Comparison of ENCODE assay signal across 8 cellular contexts in genomic region chr10:80205478-80206276, GRCh38. TPM values are rescaled to one million over a fixed set of nuclear protein-coding genes. Genes with fewer than 3 reads are reported as not detected.
A peak's percentile ranks its signal among the peaks of the same experiment; 100 is the strongest.
DNase-seq lines count a peak whose midpoint lies in the region; ATAC-seq lines count a peak whose summit lies in the region.

Gene ANXA11 (minus strand): TSS chr10:80205537. CDS start chr10:80172861, 32,676 bp downstream.

- H3K27ac ChIP-seq in BLaER1 treated with 17β-estradiol and CSF1 and Interleukin-3, amounts not matched to agents 10 nM and 100 nM: peak within 1 kb of the TSS; percentile 91 to 97 (median 95)
- H3K27ac ChIP-seq in effector memory CD4-positive, alpha-beta T cell (ENCODE audit: insufficient read depth, low read length, poor library complexity, severe bottlenecking): peak within 1 kb of the TSS; percentile 90
- H3K27ac ChIP-seq in mesendoderm (ENCODE audit: low read depth, low read length): peak within 1 kb of the TSS; percentile 52

- POLR2A ChIA-PET in activated CD4-positive, alpha-beta memory T cell treated with anti-CD3 and anti-CD28 coated beads, Interleukin-2, amount 10 ng/mL, durations not matched to agents 7 days and 5 days (lab: Charles Lee): interaction anchor here (0.9 to 4.9 kb wide), 9 partner anchors 12 to 62 kb away, joined by 3 to 135 read pairs (median 5); no protein-coding TSS in a partner anchor

- H3K9me3 ChIP-seq in BLaER1 treated with 17β-estradiol and CSF1 and Interleukin-3, amounts not matched to agents 10 nM and 100 nM (replicated peaks in 1 of 11): no peaks in the 10 kb centered on the region
- H3K9me3 ChIP-seq in effector memory CD4-positive, alpha-beta T cell (ENCODE audit: control insufficient read depth, low read length): no peaks in the 10 kb centered on the region

- peak within 1 kb of the TSS; percentile 28 for H2BK120ac ChIP-seq in mesendoderm (ENCODE audit: low read depth, low read length)

- peak within 1 kb of the TSS; percentile 85 to 98 (median 92) for H3K4me3 ChIP-seq in BLaER1 treated with 17β-estradiol and CSF1 and Interleukin-3, amounts not matched to agents 10 nM and 100 nM
- H3K4me3 ChIP-seq in effector memory CD4-positive, alpha-beta T cell (ENCODE audit: insufficient read depth, low read depth, low read length, poor library complexity, severe bottlenecking): peak within 1 kb of the TSS; percentile 82
- H3K4me3 ChIP-seq in mesendoderm (ENCODE audit: low read length): peak within 1 kb of the TSS; percentile 78

- peak within 1 kb of the TSS; percentile 96 for H3K56ac ChIP-seq in mesendoderm (ENCODE audit: low read length)

- H3K27me3 ChIP-seq in BLaER1 treated with 17β-estradiol and CSF1 and Interleukin-3, amounts not matched to agents 10 nM and 100 nM: no peaks in the 10 kb centered on the region
- no peaks in the 10 kb centered on the region for H3K27me3 ChIP-seq in effector memory CD4-positive, alpha-beta T cell (replicated peaks; ENCODE audit: control insufficient read depth, insufficient read depth, low read length, poor library complexity, severe bottlenecking)
- H3K27me3 ChIP-seq in mesendoderm (ENCODE audit: insufficient read depth, low read length, poor library complexity): no peaks in the 10 kb centered on the region

- H3K23ac ChIP-seq in mesendoderm (ENCODE audit: low read length): peak within 1 kb of the TSS; percentile 37

- peak; percentile 89 for ATAC-seq in HG03432 (IDR thresholded peaks at IDR 0.05; ENCODE audit: unreplicated experiment)

- peaks cover 15% of the 10 kb centered on the region for H3K79me1 ChIP-seq in mesendoderm (ENCODE audit: low read length)

- H3K27me3 Mint-ChIP-seq in activated CD4-positive, alpha-beta memory T cell treated with anti-CD3 and anti-CD28 coated beads, Interleukin-2, amount 10 ng/mL, durations not matched to agents 7 days and 5 days: no peaks in the 10 kb centered on the region

- peak within 1 kb of the TSS; percentile 21 for H4K5ac ChIP-seq in mesendoderm (ENCODE audit: low read length)

- CTCF ChIA-PET in activated CD4-positive, alpha-beta memory T cell treated with anti-CD3 and anti-CD28 coated beads, Interleukin-2, amount 10 ng/mL, durations not matched to agents 7 days and 5 days (lab: Charles Lee): interaction anchor here (1.0 kb wide), 2 partner anchors 59 to 61 kb away, joined by 3 read pairs; no protein-coding TSS in a partner anchor

- H3K9me3 Mint-ChIP-seq in activated CD4-positive, alpha-beta memory T cell treated with anti-CD3 and anti-CD28 coated beads, Interleukin-2, amount 10 ng/mL, durations not matched to agents 7 days and 5 days: no peaks in the 10 kb centered on the region

- H2BK5ac ChIP-seq in mesendoderm (ENCODE audit: low read length): peak within 1 kb of the TSS; percentile 51

- no peak within 1 kb of the TSS for H2AK5ac ChIP-seq in mesendoderm (ENCODE audit: low read length)

- H3K4me1 Mint-ChIP-seq in activated CD4-positive, alpha-beta memory T cell treated with anti-CD3 and anti-CD28 coated beads, Interleukin-2, amount 10 ng/mL, durations not matched to agents 7 days and 5 days: peaks cover 43% of the 10 kb centered on the region

- peak within 1 kb of the TSS; percentile 81 for H3K4me3 Mint-ChIP-seq in activated CD4-positive, alpha-beta memory T cell treated with anti-CD3 and anti-CD28 coated beads, Interleukin-2, amount 10 ng/mL, durations not matched to agents 7 days and 5 days

- peaks cover 37 to 42% (median 40%) of the 10 kb centered on the region in 11 experiments for H4K20me1 ChIP-seq in BLaER1 treated with 17β-estradiol and CSF1 and Interleukin-3, amounts not matched to agents 10 nM and 100 nM

- H3K9ac ChIP-seq in BLaER1 treated with 17β-estradiol and CSF1 and Interleukin-3, amounts not matched to agents 10 nM and 100 nM: peak within 1 kb of the TSS; percentile 90 to 98 (median 95)
- peak within 1 kb of the TSS; percentile 93 for H3K9ac ChIP-seq in mesendoderm (ENCODE audit: low read length)

- peak within 1 kb of the TSS; percentile 72 for H3K4ac ChIP-seq in mesendoderm (ENCODE audit: low read depth, low read length)

- H3K4me2 ChIP-seq in BLaER1 treated with 17β-estradiol and CSF1 and Interleukin-3, amounts not matched to agents 10 nM and 100 nM: peak within 1 kb of the TSS; percentile 80 to 98 (median 97)
- peak within 1 kb of the TSS; percentile 93 for H3K4me2 ChIP-seq in mesendoderm (ENCODE audit: low read length)

- peak within 1 kb of the TSS; percentile 90 for H3K27ac Mint-ChIP-seq in activated CD4-positive, alpha-beta memory T cell treated with anti-CD3 and anti-CD28 coated beads, Interleukin-2, amount 10 ng/mL, durations not matched to agents 7 days and 5 days

- H3K18ac ChIP-seq in mesendoderm (ENCODE audit: low read length): peak within 1 kb of the TSS; percentile 95

- WGBS in mesendoderm (ENCODE audit: extremely low coverage, insufficient coverage, low lambda C conversion rate): no CpG with 5 or more reads among the region's 45 CpGs

- H4K8ac ChIP-seq in mesendoderm (ENCODE audit: low read depth, low read length): no peak within 1 kb of the TSS

- peaks cover 44 to 49% (median 48%) of the 10 kb centered on the region in 10 experiments for H3K4me1 ChIP-seq in BLaER1 treated with 17β-estradiol and CSF1 and Interleukin-3, amounts not matched to agents 10 nM and 100 nM
- H3K4me1 ChIP-seq in effector memory CD4-positive, alpha-beta T cell (ENCODE audit: control insufficient read depth, insufficient read depth, low read length, poor library complexity, severe bottlenecking): peaks cover 40% of the 10 kb centered on the region
- H3K4me1 ChIP-seq in mesendoderm (ENCODE audit: control insufficient read depth, low read depth, low read length): peaks cover 10% of the 10 kb centered on the region

- peaks cover 0 to 11% (median 7%) of the 10 kb centered on the region in 11 experiments; a peak in 10 of 22 replicates for H3K36me3 ChIP-seq in BLaER1 treated with 17β-estradiol and CSF1 and Interleukin-3, amounts not matched to agents 10 nM and 100 nM
- H3K36me3 ChIP-seq in effector memory CD4-positive, alpha-beta T cell (ENCODE audit: control insufficient read depth, insufficient read depth, low read length): no peaks in the 10 kb centered on the region
- H3K36me3 ChIP-seq in mesendoderm (ENCODE audit: control insufficient read depth, insufficient read depth, low read length): no peaks in the 10 kb centered on the region

- peaks cover 31% of the 10 kb centered on the region for H3K36me3 Mint-ChIP-seq in activated CD4-positive, alpha-beta memory T cell treated with anti-CD3 and anti-CD28 coated beads, Interleukin-2, amount 10 ng/mL, durations not matched to agents 7 days and 5 days (ENCODE audit: low read depth)

- H2BK15ac ChIP-seq in mesendoderm (replicated peaks; ENCODE audit: low read depth): no peak within 1 kb of the TSS

- H3K79me2 ChIP-seq in mesendoderm (ENCODE audit: control insufficient read depth, insufficient read depth, low read length): peaks cover 23% of the 10 kb centered on the region

- DNase-seq in GM19238 (ENCODE audit: insufficient read length, low spot score) (peak; percentile 91), NCI-H82 (lab: John Stamatoyannopoulos, UW) (peak; percentile 87), mesendoderm (peak; percentile 92)
- peak; percentile 88 for DNase-seq in activated CD4-positive, alpha-beta memory T cell treated with anti-CD3 and anti-CD28 coated beads, Interleukin-2, amount 10 ng/mL, durations not matched to agents 7 days and 5 days
- DNase-seq in effector memory CD4-positive, alpha-beta T cell: peak; percentile 78 to 80 (median 80)
- peak; percentile 63 to 69 for DNase-seq in stimulated activated CD8-positive, alpha-beta memory T cell treated with anti-CD3 and anti-CD28 coated beads, Interleukin-15, amount 100 ng/mL, for 4 hours (ENCODE audit: low read depth in 2 of 2)

RNA-seq across cellular contexts. Expression of gene ANXA11, which starts in this region (rescaled TPM):
- total RNA-seq in activated CD4-positive, alpha-beta memory T cell treated with anti-CD3 and anti-CD28 coated beads, Interleukin-2, amount 10 ng/mL, durations not matched to agents 7 days and 5 days: 100 to 1,000 TPM; 271 to 273 TPM
- 235 TPM for polyA plus RNA-seq in mesendoderm (2013, experiment 1 of 2)
- polyA plus RNA-seq in mesendoderm (2013, experiment 2 of 2): 239 TPM

Comparison
In these comparisons a context has a peak if more than half of its experiments do, and no peak if none do; other contexts are left out.
1. Peak in every context shown above with its lines: DNase-seq, ATAC-seq, H3K4me3 ChIP-seq and H3K27ac ChIP-seq.